In the genomic region with DNA sequence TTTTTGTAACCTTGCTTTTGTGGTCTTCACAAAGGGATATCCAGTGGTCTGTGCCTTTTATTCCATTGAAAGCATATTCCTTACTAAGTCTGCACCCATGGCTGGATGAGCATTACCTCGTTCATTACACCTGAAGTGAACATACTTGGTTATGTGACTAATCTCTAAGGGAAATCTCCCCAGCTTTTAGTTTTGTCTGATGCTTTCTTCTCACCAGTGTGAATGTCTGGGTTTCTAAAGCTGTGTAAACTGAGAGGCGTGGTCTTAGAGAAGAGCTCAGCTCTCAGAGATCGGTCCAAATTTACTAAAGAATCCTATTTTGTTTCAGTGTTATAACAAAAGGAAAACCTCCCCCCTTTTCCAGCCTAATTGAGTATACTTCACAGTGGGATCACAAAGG, we compare ENCODE assay signal across 26 cellular contexts.
"Had no signal": no experiment of that assay in that cellular context is flagged by ENCODE, and none has a peak within 500 bp of the region (broad histone marks: within the 10 kb centered on the region; RNA-seq: fewer than 3 reads in every experiment).

No MANE protein-coding gene starts in this region.

- H3K36me3 Mint-ChIP-seq: stimulated activated memory B cell treated with anti-CD40 and anti-IgM and Interleukin-4, amounts not matched to agents 10 μg/mL and 1 μg/mL and 100 μg/mL, for 72 hours had no signal

- ATAC-seq: activated CD8-positive, alpha-beta T cell treated with anti-CD3 and anti-CD28 coated beads for 36 hours; activated T-cell treated with anti-CD3 and anti-CD28 coated beads, Interleukin-2, amount 50 U/mL, for 4 hours; activated T-helper 17 cell treated with anti-CD3 and anti-CD28 coated beads, Interleukin-2, amount 50 U/mL, for 72 hours; pancreas; psoas muscle; stimulated activated memory B cell treated with anti-CD40 and anti-IgM and Interleukin-4, amounts not matched to agents 10 μg/mL and 1 μg/mL and 100 μg/mL, for 72 hours; stimulated activated naive CD8-positive, alpha-beta T cell treated with anti-CD3 and anti-CD28 coated beads, Interleukin-15, amount 100 ng/mL, for 72 hours had no signal

- H3K9me3 Mint-ChIP-seq: activated CD8-positive, alpha-beta T cell treated with anti-CD3 and anti-CD28 coated beads for 36 hours; activated T-helper 17 cell treated with anti-CD3 and anti-CD28 coated beads, Interleukin-2, amount 50 U/mL, for 72 hours; dendritic cell treated with granulocyte-macrophage colony-stimulating factor and Interleukin-4, amounts not matched to agents 40 ng/mL and 50 ng/mL, for 4 days; endodermal cell; nephron; stimulated activated memory B cell treated with anti-CD40 and anti-IgM and Interleukin-4, amounts not matched to agents 10 μg/mL and 1 μg/mL and 100 μg/mL, for 72 hours; stimulated activated naive CD8-positive, alpha-beta T cell treated with anti-CD3 and anti-CD28 coated beads, Interleukin-15, amount 100 ng/mL, for 72 hours; T-helper 2 cell treated with Interferon-gamma antibody and Interleukin-4, amounts not matched to agents 5 μg/mL and 100 μg/mL, for 36 hours had no signal

- H3K9me3 ChIP-seq: esophagus muscularis mucosa, left ventricle myocardium inferior, pancreas, psoas muscle, upper lobe of left lung, vagina had no signal

- H3K27me3 ChIP-seq: esophagus muscularis mucosa, pancreas, upper lobe of left lung, vagina had no signal

- DNase-seq: activated B cell treated with CpG ODN at 0.5 μM for 24 hours; activated CD4-positive, alpha-beta T cell treated with anti-CD3 and anti-CD28 coated beads, Interleukin-2, amount 50 U/mL, for 1 hour; activated CD8-positive, alpha-beta T cell treated with anti-CD3 and anti-CD28 coated beads for 36 hours; activated gamma-delta T cell treated with Interleukin-2 at 50 U/mL for 16 hours; activated naive CD4-positive, alpha-beta T cell treated with anti-CD3 and anti-CD28 coated beads, Interleukin-2, amount 50 U/mL, for 16 hours; activated T-cell treated with anti-CD3 and anti-CD28 coated beads, Interleukin-2, amount 50 U/mL, for 4 hours; caudate nucleus; endodermal cell; foreskin melanocyte; left ventricle myocardium inferior; pancreas; psoas muscle; stimulated activated CD4-positive, alpha-beta T cell treated with anti-CD3 and anti-CD28 coated beads, Interleukin-1b, Interleukin-23, amount 100 ng/mL, for 48 hours; stimulated activated CD4-positive, alpha-beta T cell treated with anti-CD3 and anti-CD28 coated beads, Interleukin-4, amount 100 ng/mL, for 4 hours; stimulated activated CD8-positive, alpha-beta memory T cell treated with anti-CD3 and anti-CD28 coated beads, Interleukin-4, amount 100 ng/mL, for 48 hours; stimulated activated naive CD8-positive, alpha-beta T cell treated with anti-CD3 and anti-CD28 coated beads, Interleukin-15, amount 100 ng/mL, for 72 hours; substantia nigra; upper lobe of left lung had no signal

- H3K4me1 ChIP-seq: pancreas had no signal

- H3K4me3 Mint-ChIP-seq: activated B cell treated with CpG ODN at 0.5 μM for 24 hours; activated CD8-positive, alpha-beta T cell treated with anti-CD3 and anti-CD28 coated beads for 36 hours; activated T-cell treated with anti-CD3 and anti-CD28 coated beads, Interleukin-2, amount 50 U/mL, for 4 hours; activated T-helper 17 cell treated with anti-CD3 and anti-CD28 coated beads, Interleukin-2, amount 50 U/mL, for 72 hours; dendritic cell treated with granulocyte-macrophage colony-stimulating factor and Interleukin-4, amounts not matched to agents 40 ng/mL and 50 ng/mL, for 4 days; endodermal cell; nephron; stimulated activated memory B cell treated with anti-CD40 and anti-IgM and Interleukin-4, amounts not matched to agents 10 μg/mL and 1 μg/mL and 100 μg/mL, for 72 hours; stimulated activated naive CD8-positive, alpha-beta T cell treated with anti-CD3 and anti-CD28 coated beads, Interleukin-15, amount 100 ng/mL, for 72 hours; T-helper 2 cell treated with Interferon-gamma antibody and Interleukin-4, amounts not matched to agents 5 μg/mL and 100 μg/mL, for 36 hours had no signal

- H3K27ac ChIP-seq: esophagus muscularis mucosa, pancreas, psoas muscle, upper lobe of left lung, vagina had no signal

- H3K4me2 ChIP-seq: smooth muscle cell had no signal

- H3K27ac Mint-ChIP-seq: activated B cell treated with CpG ODN at 0.5 μM for 24 hours; activated CD8-positive, alpha-beta T cell treated with anti-CD3 and anti-CD28 coated beads for 36 hours; activated T-helper 17 cell treated with anti-CD3 and anti-CD28 coated beads, Interleukin-2, amount 50 U/mL, for 72 hours; dendritic cell treated with granulocyte-macrophage colony-stimulating factor and Interleukin-4, amounts not matched to agents 40 ng/mL and 50 ng/mL, for 4 days; endodermal cell; stimulated activated memory B cell treated with anti-CD40 and anti-IgM and Interleukin-4, amounts not matched to agents 10 μg/mL and 1 μg/mL and 100 μg/mL, for 72 hours; stimulated activated naive CD8-positive, alpha-beta T cell treated with anti-CD3 and anti-CD28 coated beads, Interleukin-15, amount 100 ng/mL, for 72 hours; T-helper 2 cell treated with Interferon-gamma antibody and Interleukin-4, amounts not matched to agents 5 μg/mL and 100 μg/mL, for 36 hours had no signal

- H3K4me1 Mint-ChIP-seq: activated B cell treated with CpG ODN at 0.5 μM for 24 hours; activated T-helper 17 cell treated with anti-CD3 and anti-CD28 coated beads, Interleukin-2, amount 50 U/mL, for 72 hours; stimulated activated naive CD8-positive, alpha-beta T cell treated with anti-CD3 and anti-CD28 coated beads, Interleukin-15, amount 100 ng/mL, for 72 hours had no signal

- H3K27me3 Mint-ChIP-seq: activated B cell treated with CpG ODN at 0.5 μM for 24 hours; activated T-helper 17 cell treated with anti-CD3 and anti-CD28 coated beads, Interleukin-2, amount 50 U/mL, for 72 hours; dendritic cell treated with granulocyte-macrophage colony-stimulating factor and Interleukin-4, amounts not matched to agents 40 ng/mL and 50 ng/mL, for 4 days; stimulated activated memory B cell treated with anti-CD40 and anti-IgM and Interleukin-4, amounts not matched to agents 10 μg/mL and 1 μg/mL and 100 μg/mL, for 72 hours; stimulated activated naive CD8-positive, alpha-beta T cell treated with anti-CD3 and anti-CD28 coated beads, Interleukin-15, amount 100 ng/mL, for 72 hours had no signal
